In the genomic region with DNA sequence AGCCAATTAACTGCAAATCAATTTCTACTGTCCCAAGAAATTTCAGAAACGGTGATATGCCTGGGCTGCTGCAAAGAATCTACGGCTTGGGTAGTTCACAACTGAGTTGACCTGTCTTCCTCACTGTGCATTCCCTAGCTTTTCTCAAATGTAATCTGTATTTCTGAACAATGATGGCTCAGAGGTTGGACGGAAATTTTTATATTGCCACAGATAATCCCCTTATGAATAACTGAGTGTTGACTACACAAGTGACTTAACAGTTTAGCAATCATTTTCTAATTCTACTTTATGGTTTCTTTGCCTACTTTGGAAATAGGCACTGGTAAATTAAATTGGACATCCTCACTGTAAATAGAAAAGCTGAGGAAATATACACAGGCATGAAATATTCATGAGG, we compare ENCODE assay signal across 8 cellular contexts.
"Had no signal": no experiment of that assay in that cellular context is flagged by ENCODE, and none has a peak within 500 bp of the region (broad histone marks: within the 10 kb centered on the region; RNA-seq: fewer than 3 reads in every experiment).

No MANE protein-coding gene starts in this region.

- FAIRE-seq: HTR-8/SVneo, K562 had no signal

- H3K9me3 ChIP-seq: HAP-1 had no signal

- H3K9ac ChIP-seq: GM23248 had no signal

- H3K27ac ChIP-seq: GM23248 had no signal

- DNase-seq: GM23248, GOT3, H7, IMR-90, KG1 had no signal

- H3K4me3 ChIP-seq: GM23248, HAP-1, K562 had no signal

- H3K36me3 ChIP-seq: HAP-1 had no signal

- H2AFZ ChIP-seq: GM23248 had no signal
